In genomic region chr21:41098076-41098475, GRCh38 we compare ENCODE assay signal across 1 cellular context.
"Had no signal": no experiment of that assay in that cellular context is flagged by ENCODE, and none has a peak within 500 bp of the region (broad histone marks: within the 10 kb centered on the region; RNA-seq: fewer than 3 reads in every experiment).

No MANE protein-coding gene starts in this region.

- DNase-seq: GF-D8 had no signal
